In genomic region chr2:145156199-145156598, GRCh38 we compare ENCODE assay signal across 26 cellular contexts.
"Had no signal": no experiment of that assay in that cellular context is flagged by ENCODE, and none has a peak within 500 bp of the region (broad histone marks: within the 10 kb centered on the region; RNA-seq: fewer than 3 reads in every experiment).

No MANE protein-coding gene starts in this region.

- H3K4me1 Mint-ChIP-seq: activated T-helper 17 cell treated with anti-CD3 and anti-CD28 coated beads, Interleukin-2, amount 50 U/mL, for 72 hours; memory B cell; naive thymus-derived CD8-positive, alpha-beta T cell; stimulated activated memory B cell treated with anti-CD40 and anti-IgM and Interleukin-4, amounts not matched to agents 10 μg/mL and 1 μg/mL and 100 μg/mL, for 72 hours; WTC11 had no signal

- H3K4me3 Mint-ChIP-seq: activated T-cell treated with anti-CD3 and anti-CD28 coated beads, Interleukin-2, amount 50 U/mL, for 24 hours; activated T-helper 17 cell treated with anti-CD3 and anti-CD28 coated beads, Interleukin-2, amount 50 U/mL, for 72 hours; brain; dendritic cell treated with granulocyte-macrophage colony-stimulating factor and Interleukin-4, amounts not matched to agents 40 ng/mL and 50 ng/mL, for 4 days; memory B cell; naive thymus-derived CD8-positive, alpha-beta T cell; neural progenitor cell; stimulated activated memory B cell treated with anti-CD40 and anti-IgM and Interleukin-4, amounts not matched to agents 10 μg/mL and 1 μg/mL and 100 μg/mL, for 72 hours; T-helper 1 cell treated with Interleukin-12 subunit alpha and Interleukin-12 subunit beta and Interleukin-4 antibody, amounts not matched to agents 30 μg/mL and 1 μg/mL, for 36 hours; WTC11 had no signal

- H3K36me3 Mint-ChIP-seq: brain; neural progenitor cell; stimulated activated memory B cell treated with anti-CD40 and anti-IgM and Interleukin-4, amounts not matched to agents 10 μg/mL and 1 μg/mL and 100 μg/mL, for 72 hours; WTC11 had no signal

- H3K27ac Mint-ChIP-seq: activated naive CD4-positive, alpha-beta T cell treated with anti-CD3 and anti-CD28 coated beads, Interleukin-2, amount 50 U/mL, for 72 hours; activated T-cell treated with anti-CD3 and anti-CD28 coated beads, Interleukin-2, amount 50 U/mL, for 24 hours; activated T-helper 17 cell treated with anti-CD3 and anti-CD28 coated beads, Interleukin-2, amount 50 U/mL, for 72 hours; dendritic cell treated with granulocyte-macrophage colony-stimulating factor and Interleukin-4, amounts not matched to agents 40 ng/mL and 50 ng/mL, for 4 days; memory B cell; neural progenitor cell; stimulated activated memory B cell treated with anti-CD40 and anti-IgM and Interleukin-4, amounts not matched to agents 10 μg/mL and 1 μg/mL and 100 μg/mL, for 72 hours; T-helper 1 cell treated with Interleukin-12 subunit alpha and Interleukin-12 subunit beta and Interleukin-4 antibody, amounts not matched to agents 30 μg/mL and 1 μg/mL, for 36 hours; WTC11 had no signal

- H2AFZ ChIP-seq: neural progenitor cell had no signal

- H3K4me3 ChIP-seq: gastrocnemius medialis, heart left ventricle, neural progenitor cell, smooth muscle cell, upper lobe of left lung had no signal

- H3K27me3 Mint-ChIP-seq: activated T-cell treated with anti-CD3 and anti-CD28 coated beads, Interleukin-2, amount 50 U/mL, for 24 hours; activated T-helper 17 cell treated with anti-CD3 and anti-CD28 coated beads, Interleukin-2, amount 50 U/mL, for 72 hours; dendritic cell treated with granulocyte-macrophage colony-stimulating factor and Interleukin-4, amounts not matched to agents 40 ng/mL and 50 ng/mL, for 4 days; memory B cell; stimulated activated memory B cell treated with anti-CD40 and anti-IgM and Interleukin-4, amounts not matched to agents 10 μg/mL and 1 μg/mL and 100 μg/mL, for 72 hours had no signal

- H3K4me1 ChIP-seq: neural progenitor cell had no signal

- DNase-seq: activated CD4-positive, alpha-beta T cell treated with anti-CD3 and anti-CD28 coated beads, Interleukin-2, amount 50 U/mL, for 4 hours; activated CD8-positive, alpha-beta memory T cell treated with anti-CD3 and anti-CD28 coated beads for 24 hours; activated CD8-positive, alpha-beta memory T cell treated with anti-CD3 and anti-CD28 coated beads, Interleukin-2, amount 50 U/mL, for 4 hours; activated T-cell treated with anti-CD3 and anti-CD28 coated beads, Interleukin-2, amount 50 U/mL, for 24 hours; aorta; caudate nucleus; effector CD4-positive, alpha-beta T cell; erythroblast; gastrocnemius medialis; heart left ventricle; naive thymus-derived CD8-positive, alpha-beta T cell; posterior cingulate gyrus; stimulated activated CD4-positive, alpha-beta T cell treated with anti-CD3 and anti-CD28 coated beads, Interleukin-15, amount 100 ng/mL, for 24 hours; T1000; upper lobe of left lung had no signal

- H3K36me3 ChIP-seq: gastrocnemius medialis, heart left ventricle, neural progenitor cell, upper lobe of left lung had no signal

- H3K9ac ChIP-seq: neural progenitor cell had no signal

- H3K4me2 ChIP-seq: neural progenitor cell had no signal

- ATAC-seq: activated naive CD4-positive, alpha-beta T cell treated with anti-CD3 and anti-CD28 coated beads, Interleukin-2, amount 50 U/mL, for 72 hours; activated T-helper 17 cell treated with anti-CD3 and anti-CD28 coated beads, Interleukin-2, amount 50 U/mL, for 72 hours; gastrocnemius medialis; heart left ventricle; naive thymus-derived CD8-positive, alpha-beta T cell; sciatic nerve; stimulated activated memory B cell treated with anti-CD40 and anti-IgM and Interleukin-4, amounts not matched to agents 10 μg/mL and 1 μg/mL and 100 μg/mL, for 72 hours; WTC11 had no signal

- H3K27me3 ChIP-seq: gastrocnemius medialis, heart left ventricle, neural progenitor cell, upper lobe of left lung had no signal

- H3K27ac ChIP-seq: gastrocnemius medialis, neural progenitor cell had no signal

- H3K9me3 ChIP-seq: gastrocnemius medialis, upper lobe of left lung had no signal
